29 cellular contexts compared by ENCODE assay signal in the genomic region with DNA sequence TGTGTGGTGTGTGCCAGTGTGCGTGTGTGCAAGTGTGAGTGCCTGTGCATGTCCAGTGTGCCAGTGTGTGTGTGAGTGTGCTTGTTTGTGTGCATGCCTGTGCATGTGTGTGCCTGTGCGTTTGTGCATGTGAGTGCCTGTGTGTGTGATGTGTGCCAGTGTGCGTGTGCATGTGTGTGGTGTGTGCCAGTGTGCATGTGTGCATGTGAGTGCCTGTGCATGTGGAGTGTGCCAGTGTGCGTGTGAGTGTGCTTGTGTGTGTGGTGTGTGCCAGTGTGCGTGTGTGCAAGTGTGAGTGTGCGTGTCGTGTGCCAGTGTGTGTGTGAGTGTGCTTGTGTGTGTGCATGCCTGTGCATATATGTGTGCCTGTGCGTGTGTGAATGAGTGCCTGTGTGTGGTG. TPM values are rescaled to one million over a fixed set of nuclear protein-coding genes. Genes with fewer than 3 reads are reported as not detected.
"Had no signal": no experiment of that assay in that cellular context is flagged by ENCODE, and none has a peak within 500 bp of the region (broad histone marks: within the 10 kb centered on the region; RNA-seq: fewer than 3 reads in every experiment).

No MANE protein-coding gene starts in this region.

- ATAC-seq: esophagus mucosa; gastrocnemius medialis; mucosa of descending colon; psoas muscle; right cardiac atrium; stimulated activated naive B cell treated with anti-CD40 and anti-IgM and Interleukin-4, amounts not matched to agents 10 μg/mL and 1 μg/mL and 100 μg/mL, for 72 hours had no signal

- H3K4me2 ChIP-seq: neural progenitor cell had no signal

- H3K9me3 ChIP-seq: gastrocnemius medialis, mucosa of descending colon, ovary, psoas muscle, thoracic aorta, transverse colon had no signal

- DNase-seq: cerebellar nuclear complex; effector CD4-positive, alpha-beta T cell; endodermal cell; foreskin fibroblast; head of caudate nucleus; mucosa of descending colon; naive B cell; nucleus accumbens; ovary; spleen; stimulated activated CD4-positive, alpha-beta T cell treated with anti-CD3 and anti-CD28 coated beads, Interleukin-15, amount 100 ng/mL, for 24 hours; stimulated activated CD4-positive, alpha-beta T cell treated with anti-CD3 and anti-CD28 coated beads, Interleukin-2, amount 100 ng/mL, for 48 hours; stimulated activated naive B cell treated with anti-CD40 and anti-IgM and Interleukin-4, amounts not matched to agents 10 μg/mL and 1 μg/mL and 100 μg/mL, for 72 hours; transverse colon had no signal

- H3K4me1 ChIP-seq: neural progenitor cell, transverse colon had no signal

- H3K36me3 ChIP-seq: gastrocnemius medialis, neural progenitor cell, ovary, spleen, thoracic aorta, transverse colon had no signal

- H3K9ac ChIP-seq: neural progenitor cell had no signal

- H2AFZ ChIP-seq: neural progenitor cell had no signal

- H3K4me3 ChIP-seq: dorsolateral prefrontal cortex, gastrocnemius medialis, lung, mucosa of descending colon, neural progenitor cell, ovary, psoas muscle, skin epidermis, spleen, thoracic aorta, transverse colon had no signal

- H3K27ac ChIP-seq: dorsolateral prefrontal cortex, epithelial cell of prostate, gastrocnemius medialis, neural progenitor cell, ovary, psoas muscle, skin epidermis, spleen, thoracic aorta, transverse colon had no signal

- FAIRE-seq: colon, keratinocyte had no signal

- H3K27me3 ChIP-seq: ovary had no signal

RNA-seq across cellular contexts. Expression of a gene that starts 33.8 kb away (rescaled TPM):
- total RNA-seq: esophagus mucosa, gastrocnemius medialis, glomerular endothelial cell, mesothelial cell of epicardium, renal cortical epithelial cell, thoracic aorta had no signal
- polyA plus RNA-seq: keratinocyte, ovary had no signal

RNA-seq across cellular contexts. Expression of a gene that starts 38.5 kb away (rescaled TPM):
- total RNA-seq: glomerular endothelial cell had no signal
